Comparison of ENCODE assay signal across 27 cellular contexts in genomic region chr15:97755726-97756125, GRCh38.
"Had no signal": no experiment of that assay in that cellular context is flagged by ENCODE, and none has a peak within 500 bp of the region (broad histone marks: within the 10 kb centered on the region; RNA-seq: fewer than 3 reads in every experiment).

No MANE protein-coding gene starts in this region.

- H3K27ac ChIP-seq: stomach, suprapubic skin, testis, thoracic aorta, thyroid gland, tibial artery, tibial nerve, transverse colon, upper lobe of left lung, upper lobe of right lung, uterus, vagina had no signal

- H3K27me3 ChIP-seq: stomach, testis, thyroid gland, tibial nerve, transverse colon, upper lobe of left lung, upper lobe of right lung, uterus, vagina had no signal

- H3K27ac Mint-ChIP-seq: stimulated activated effector memory CD8-positive, alpha-beta T cell treated with anti-CD3 and anti-CD28 coated beads, Interleukin-12 subunit alpha, Interleukin-12 subunit beta, amount 100 ng/mL, for 72 hours; stimulated activated memory B cell treated with anti-CD40 and anti-IgM and Interleukin-4, amounts not matched to agents 10 μg/mL and 1 μg/mL and 100 μg/mL, for 72 hours; stimulated activated naive B cell treated with anti-CD40 and anti-IgM and Interleukin-4, amounts not matched to agents 10 μg/mL and 1 μg/mL and 100 μg/mL, for 72 hours; stimulated activated naive CD8-positive, alpha-beta T cell treated with anti-CD3 and anti-CD28 coated beads, Interleukin-15, amount 100 ng/mL, for 72 hours; stimulated activated naive CD8-positive, alpha-beta T cell treated with anti-CD3 and anti-CD28 coated beads, Interleukin-15, Interleukin-2, amounts not matched to agents 100 ng/mL and 50 ng/mL, for 24 hours; type B pancreatic cell had no signal

- H3K4me3 ChIP-seq: stomach, suprapubic skin, testis, thoracic aorta, thyroid gland, tibial artery, tibial nerve, transverse colon, upper lobe of left lung, upper lobe of right lung, uterus, vagina had no signal

- H3K9me3 Mint-ChIP-seq: stimulated activated memory B cell treated with anti-CD40 and anti-IgM and Interleukin-4, amounts not matched to agents 10 μg/mL and 1 μg/mL and 100 μg/mL, for 72 hours; stimulated activated naive B cell treated with anti-CD40 and anti-IgM and Interleukin-4, amounts not matched to agents 10 μg/mL and 1 μg/mL and 100 μg/mL, for 72 hours; stimulated activated naive CD8-positive, alpha-beta T cell treated with anti-CD3 and anti-CD28 coated beads, Interleukin-15, amount 100 ng/mL, for 72 hours; stimulated activated naive CD8-positive, alpha-beta T cell treated with anti-CD3 and anti-CD28 coated beads, Interleukin-15, Interleukin-2, amounts not matched to agents 100 ng/mL and 50 ng/mL, for 24 hours; type B pancreatic cell had no signal

- H3K4me3 Mint-ChIP-seq: stimulated activated effector memory CD8-positive, alpha-beta T cell treated with anti-CD3 and anti-CD28 coated beads, Interleukin-12 subunit alpha, Interleukin-12 subunit beta, amount 100 ng/mL, for 72 hours; stimulated activated memory B cell treated with anti-CD40 and anti-IgM and Interleukin-4, amounts not matched to agents 10 μg/mL and 1 μg/mL and 100 μg/mL, for 72 hours; stimulated activated naive B cell treated with anti-CD40 and anti-IgM and Interleukin-4, amounts not matched to agents 10 μg/mL and 1 μg/mL and 100 μg/mL, for 72 hours; stimulated activated naive CD8-positive, alpha-beta T cell treated with anti-CD3 and anti-CD28 coated beads, Interleukin-15, amount 100 ng/mL, for 72 hours; stimulated activated naive CD8-positive, alpha-beta T cell treated with anti-CD3 and anti-CD28 coated beads, Interleukin-15, Interleukin-2, amounts not matched to agents 100 ng/mL and 50 ng/mL, for 24 hours; type B pancreatic cell had no signal

- FAIRE-seq: urothelium cell line had no signal

- H3K4me1 ChIP-seq: stomach, testis, thyroid gland, tibial artery, upper lobe of left lung, upper lobe of right lung, uterus, vagina had no signal

- H3K9me3 ChIP-seq: stomach, suprapubic skin, testis, thoracic aorta, thyroid gland, tibial artery, tibial nerve, transverse colon, upper lobe of left lung, upper lobe of right lung, uterus, vagina had no signal

- H3K36me3 Mint-ChIP-seq: stimulated activated effector memory CD8-positive, alpha-beta T cell treated with anti-CD3 and anti-CD28 coated beads, Interleukin-12 subunit alpha, Interleukin-12 subunit beta, amount 100 ng/mL, for 72 hours; stimulated activated memory B cell treated with anti-CD40 and anti-IgM and Interleukin-4, amounts not matched to agents 10 μg/mL and 1 μg/mL and 100 μg/mL, for 72 hours; stimulated activated naive B cell treated with anti-CD40 and anti-IgM and Interleukin-4, amounts not matched to agents 10 μg/mL and 1 μg/mL and 100 μg/mL, for 72 hours; type B pancreatic cell had no signal

- DNase-seq: stimulated activated CD4-positive, alpha-beta T cell treated with anti-CD3 and anti-CD28 coated beads, Interleukin-2, amount 100 ng/mL, for 48 hours; stimulated activated CD4-positive, alpha-beta T cell treated with anti-CD3 and anti-CD28 coated beads, Interleukin-4, amount 100 ng/mL, for 1 hour; stimulated activated CD4-positive, alpha-beta T cell treated with anti-CD3 and anti-CD28 coated beads, Interleukin-4, amount 100 ng/mL, for 24 hours; stimulated activated CD4-positive, alpha-beta T cell treated with anti-CD3 and anti-CD28 coated beads, Interleukin-4, amount 100 ng/mL, for 4 hours; stimulated activated CD8-positive, alpha-beta memory T cell treated with anti-CD3 and anti-CD28 coated beads, Interleukin-4, amount 100 ng/mL, for 48 hours; stimulated activated naive B cell treated with anti-CD40 and anti-IgM and Interleukin-4, amounts not matched to agents 10 μg/mL and 1 μg/mL and 100 μg/mL, for 72 hours; stimulated activated naive CD4-positive, alpha-beta T cell; stimulated activated naive CD4-positive, alpha-beta T cell treated with Interleukin-2 at 50 U/mL for 16 hours; stimulated activated naive CD8-positive, alpha-beta T cell treated with anti-CD3 and anti-CD28 coated beads, Interleukin-15, amount 100 ng/mL, for 72 hours; stimulated activated naive CD8-positive, alpha-beta T cell treated with anti-CD3 and anti-CD28 coated beads, Interleukin-15, Interleukin-2, amounts not matched to agents 100 U/mL and 50 U/mL, for 24 hours; stomach; testis; thyroid gland; tibial artery; transverse colon; upper lobe of left lung; upper lobe of right lung; uterus had no signal

- H3K4me1 Mint-ChIP-seq: stimulated activated effector memory CD8-positive, alpha-beta T cell treated with anti-CD3 and anti-CD28 coated beads, Interleukin-12 subunit alpha, Interleukin-12 subunit beta, amount 100 ng/mL, for 72 hours; stimulated activated memory B cell treated with anti-CD40 and anti-IgM and Interleukin-4, amounts not matched to agents 10 μg/mL and 1 μg/mL and 100 μg/mL, for 72 hours; stimulated activated naive B cell treated with anti-CD40 and anti-IgM and Interleukin-4, amounts not matched to agents 10 μg/mL and 1 μg/mL and 100 μg/mL, for 72 hours; stimulated activated naive CD8-positive, alpha-beta T cell treated with anti-CD3 and anti-CD28 coated beads, Interleukin-15, amount 100 ng/mL, for 72 hours had no signal

- ATAC-seq: stimulated activated effector memory CD8-positive, alpha-beta T cell treated with anti-CD3 and anti-CD28 coated beads, Interleukin-12 subunit alpha, Interleukin-12 subunit beta, amount 100 ng/mL, for 72 hours; stimulated activated memory B cell treated with anti-CD40 and anti-IgM and Interleukin-4, amounts not matched to agents 10 μg/mL and 1 μg/mL and 100 μg/mL, for 72 hours; stimulated activated naive B cell treated with anti-CD40 and anti-IgM and Interleukin-4, amounts not matched to agents 10 μg/mL and 1 μg/mL and 100 μg/mL, for 72 hours; stimulated activated naive CD8-positive, alpha-beta T cell treated with anti-CD3 and anti-CD28 coated beads, Interleukin-15, amount 100 ng/mL, for 72 hours; stimulated activated naive CD8-positive, alpha-beta T cell treated with anti-CD3 and anti-CD28 coated beads, Interleukin-15, Interleukin-2, amounts not matched to agents 100 U/mL and 50 U/mL, for 24 hours had no signal

- H3K36me3 ChIP-seq: stomach, suprapubic skin, thoracic aorta, thyroid gland, tibial artery, tibial nerve, transverse colon, upper lobe of left lung, upper lobe of right lung, uterus, vagina had no signal
